Comparison of ENCODE assay signal across 37 cellular contexts in genomic region chr14:97462081-97462480, GRCh38.
"Had no signal": no experiment of that assay in that cellular context is flagged by ENCODE, and none has a peak within 500 bp of the region (broad histone marks: within the 10 kb centered on the region; RNA-seq: fewer than 3 reads in every experiment).

No MANE protein-coding gene starts in this region.

- DNase-seq: activated B cell treated with CpG ODN at 0.5 μM for 24 hours; activated CD4-positive, alpha-beta memory T cell treated with anti-CD3 and anti-CD28 coated beads for 36 hours; activated CD4-positive, alpha-beta T cell treated with anti-CD3 and anti-CD28 coated beads for 4 hours; activated CD4-positive, alpha-beta T cell treated with anti-CD3 and anti-CD28 coated beads, Interleukin-2, amount 10 ng/mL, durations not matched to agents 24 days and 14 days; activated CD4-positive, alpha-beta T cell treated with anti-CD3 and anti-CD28 coated beads, Interleukin-2, amount 50 U/mL, for 1 hour; activated CD4-positive, alpha-beta T cell treated with anti-CD3 and anti-CD28 coated beads, Interleukin-2, amount 50 U/mL, for 4 hours; activated CD4-positive, CD25-positive, alpha-beta regulatory T cell treated with anti-CD3 and anti-CD28 coated beads, Interleukin-2, amount 50 U/mL, for 72 hours; activated CD8-positive, alpha-beta memory T cell treated with anti-CD3 and anti-CD28 coated beads, Interleukin-2, amount 50 U/mL, for 4 hours; activated CD8-positive, alpha-beta T cell treated with anti-CD3 and anti-CD28 coated beads for 36 hours; activated effector memory CD4-positive, alpha-beta T cell treated with anti-CD3 and anti-CD28 coated beads, Interleukin-2, amount 50 U/mL, for 16 hours; activated naive CD4-positive, alpha-beta T cell treated with anti-CD3 and anti-CD28 coated beads, Interleukin-2, amount 10 ng/mL, durations not matched to agents 7 days and 5 days; activated naive CD4-positive, alpha-beta T cell treated with Interleukin-2 at 50 U/mL for 16 hours; activated naive CD8-positive, alpha-beta T cell treated with anti-CD3 and anti-CD28 coated beads, Interleukin-2, amount 10 ng/mL, durations not matched to agents 7 days and 5 days; activated naive CD8-positive, alpha-beta T cell treated with anti-CD3 and anti-CD28 coated beads, Interleukin-2, amount 50 U/mL, for 24 hours; activated T-cell treated with anti-CD3 and anti-CD28 coated beads for 4 hours; activated T-cell treated with anti-CD3 and anti-CD28 coated beads, Interleukin-2, amount 50 U/mL, for 1 hour; activated T-cell treated with anti-CD3 and anti-CD28 coated beads, Interleukin-2, amount 50 U/mL, for 4 hours; activated T-cell treated with anti-CD3 and anti-CD28 coated beads, Interleukin-2, amount 50 U/mL, for 72 hours; amygdala; anterior cingulate cortex; caudate nucleus; cerebellar nuclear complex; T-cell; T-helper 2 cell; T-helper 9 cell had no signal

- H3K4me3 Mint-ChIP-seq: activated B cell treated with CpG ODN at 0.5 μM for 24 hours; activated CD4-positive, alpha-beta memory T cell treated with anti-CD3 and anti-CD28 coated beads for 36 hours; activated CD4-positive, alpha-beta T cell treated with anti-CD3 and anti-CD28 coated beads, Interleukin-2, amount 10 ng/mL, durations not matched to agents 24 days and 14 days; activated CD8-positive, alpha-beta T cell treated with anti-CD3 and anti-CD28 coated beads for 36 hours; activated naive CD4-positive, alpha-beta T cell treated with anti-CD3 and anti-CD28 coated beads, Interleukin-2, amount 10 ng/mL, durations not matched to agents 7 days and 5 days; activated naive CD8-positive, alpha-beta T cell treated with anti-CD3 and anti-CD28 coated beads, Interleukin-2, amount 10 ng/mL, durations not matched to agents 7 days and 5 days; activated naive CD8-positive, alpha-beta T cell treated with anti-CD3 and anti-CD28 coated beads, Interleukin-2, amount 50 U/mL, for 24 hours; activated T-helper 1 cell treated with anti-CD3 and anti-CD28 coated beads, Interleukin-12 subunit alpha, Interleukin-12 subunit beta, Interleukin-2, Interleukin-4 antibody, amounts not matched to agents 30 ng/mL and 10 ng/mL and 1 ng/mL, durations not matched to agents 14 hours and 24 hours and 36 hours; brain had no signal

- H3K27me3 Mint-ChIP-seq: activated CD4-positive, alpha-beta memory T cell treated with anti-CD3 and anti-CD28 coated beads for 36 hours; activated CD4-positive, alpha-beta T cell treated with anti-CD3 and anti-CD28 coated beads, Interleukin-2, amount 10 ng/mL, durations not matched to agents 24 days and 14 days; activated CD8-positive, alpha-beta T cell treated with anti-CD3 and anti-CD28 coated beads for 36 hours; activated naive CD4-positive, alpha-beta T cell treated with anti-CD3 and anti-CD28 coated beads, Interleukin-2, amount 10 ng/mL, durations not matched to agents 7 days and 5 days; activated naive CD4-positive, alpha-beta T cell treated with anti-CD3 and anti-CD28 coated beads, Interleukin-2, amount 50 U/mL, for 24 hours; activated naive CD8-positive, alpha-beta T cell; activated naive CD8-positive, alpha-beta T cell treated with anti-CD3 and anti-CD28 coated beads, Interleukin-2, amount 10 ng/mL, durations not matched to agents 7 days and 5 days; activated naive CD8-positive, alpha-beta T cell treated with anti-CD3 and anti-CD28 coated beads, Interleukin-2, amount 50 U/mL, for 24 hours; activated T-helper 17 cell treated with anti-CD3 and anti-CD28 coated beads, Interleukin-2, amount 50 U/mL, for 72 hours; central memory CD8-positive, alpha-beta T cell; T-cell had no signal

- H3K36me3 ChIP-seq: ascending aorta, cardiac muscle cell had no signal

- FAIRE-seq: bronchial epithelial cell, TTC549 had no signal

- H3K27ac ChIP-seq: ascending aorta, cardiac muscle cell, VCaP had no signal

- H3K4me1 ChIP-seq: ascending aorta had no signal

- H3K9me3 Mint-ChIP-seq: central memory CD8-positive, alpha-beta T cell had no signal

- H3K36me3 Mint-ChIP-seq: brain had no signal

- H3K9me3 ChIP-seq: ascending aorta had no signal

- H3K27me3 ChIP-seq: ascending aorta, cardiac muscle cell had no signal

- H3K27ac Mint-ChIP-seq: activated B cell treated with CpG ODN at 0.5 μM for 24 hours; activated CD4-positive, alpha-beta memory T cell treated with anti-CD3 and anti-CD28 coated beads for 36 hours; activated CD4-positive, alpha-beta T cell treated with anti-CD3 and anti-CD28 coated beads, Interleukin-2, amount 10 ng/mL, durations not matched to agents 24 days and 14 days; activated CD8-positive, alpha-beta T cell treated with anti-CD3 and anti-CD28 coated beads for 36 hours; activated naive CD4-positive, alpha-beta T cell treated with anti-CD3 and anti-CD28 coated beads, Interleukin-2, amount 10 ng/mL, durations not matched to agents 7 days and 5 days; activated naive CD4-positive, alpha-beta T cell treated with anti-CD3 and anti-CD28 coated beads, Interleukin-2, amount 50 U/mL, for 24 hours; activated naive CD8-positive, alpha-beta T cell; activated naive CD8-positive, alpha-beta T cell treated with anti-CD3 and anti-CD28 coated beads, Interleukin-2, amount 10 ng/mL, durations not matched to agents 7 days and 5 days; activated naive CD8-positive, alpha-beta T cell treated with anti-CD3 and anti-CD28 coated beads, Interleukin-2, amount 50 U/mL, for 24 hours; activated T-helper 1 cell treated with anti-CD3 and anti-CD28 coated beads, Interleukin-12 subunit alpha, Interleukin-12 subunit beta, Interleukin-2, Interleukin-4 antibody, amounts not matched to agents 30 ng/mL and 10 ng/mL and 1 ng/mL, durations not matched to agents 14 hours and 24 hours and 36 hours; activated T-helper 17 cell treated with anti-CD3 and anti-CD28 coated beads, Interleukin-2, amount 50 U/mL, for 72 hours; brain; T-cell; T-helper 2 cell treated with Interferon-gamma antibody and Interleukin-4, amounts not matched to agents 5 μg/mL and 100 μg/mL, for 36 hours had no signal

- ATAC-seq: activated CD8-positive, alpha-beta T cell treated with anti-CD3 and anti-CD28 coated beads for 36 hours; activated naive CD8-positive, alpha-beta T cell treated with anti-CD3 and anti-CD28 coated beads, Interleukin-2, amount 50 U/mL, for 24 hours; activated T-cell treated with anti-CD3 and anti-CD28 coated beads, Interleukin-2, amount 50 U/mL, for 4 hours; activated T-cell treated with anti-CD3 and anti-CD28 coated beads, Interleukin-2, amount 50 U/mL, for 72 hours; activated T-helper 17 cell treated with anti-CD3 and anti-CD28 coated beads, Interleukin-2, amount 50 U/mL, for 72 hours; T-cell had no signal

- H3K4me3 ChIP-seq: ascending aorta, cardiac muscle cell had no signal
